In the genomic region with DNA sequence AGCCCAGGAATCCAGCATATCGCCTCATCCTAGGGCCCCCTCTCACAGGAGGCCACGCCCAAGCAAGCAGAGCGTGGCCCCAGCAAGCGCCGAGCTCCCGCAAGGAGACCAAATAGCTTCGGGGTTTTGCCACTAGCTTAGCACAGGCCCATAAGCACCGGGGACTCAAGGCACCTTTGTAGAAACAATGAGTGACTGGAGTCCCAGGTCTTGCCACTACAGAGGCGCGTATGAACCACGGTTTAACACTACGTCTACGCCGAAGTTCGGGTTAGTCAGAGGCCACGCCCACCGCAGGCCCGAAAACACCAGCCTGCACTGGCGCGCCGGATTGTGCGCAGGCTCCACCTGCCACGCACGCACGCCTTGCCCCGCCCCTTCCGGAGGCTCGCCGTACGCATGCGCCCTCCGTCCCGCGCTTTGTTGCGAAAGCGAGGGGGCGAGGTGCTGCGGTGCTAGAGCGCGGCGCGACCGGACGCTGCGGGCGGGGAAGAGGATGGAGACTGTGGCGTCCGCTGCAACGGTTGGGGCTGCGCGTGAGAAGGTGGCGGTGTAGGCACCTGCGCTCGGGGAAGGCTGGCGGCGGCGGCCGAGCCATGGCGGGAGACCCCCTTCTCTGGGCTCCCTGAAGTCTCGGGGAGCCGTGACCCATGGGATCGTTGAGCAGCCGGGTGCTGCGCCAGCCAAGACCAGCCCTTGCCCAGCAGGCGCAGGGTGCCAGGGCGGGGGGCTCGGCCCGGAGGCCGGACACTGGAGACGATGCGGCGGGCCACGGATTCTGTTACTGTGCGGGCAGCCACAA, we compare ENCODE assay signal across 8 cellular contexts. TPM values are rescaled to one million over a fixed set of nuclear protein-coding genes. Genes with fewer than 3 reads are reported as not detected.
A peak's percentile ranks its signal among the peaks of the same experiment; 100 is the strongest.
DNase-seq lines count a peak whose midpoint lies in the region; ATAC-seq, FAIRE-seq and TF ChIP-seq lines count a peak whose summit lies in the region.

A gene with protein sequence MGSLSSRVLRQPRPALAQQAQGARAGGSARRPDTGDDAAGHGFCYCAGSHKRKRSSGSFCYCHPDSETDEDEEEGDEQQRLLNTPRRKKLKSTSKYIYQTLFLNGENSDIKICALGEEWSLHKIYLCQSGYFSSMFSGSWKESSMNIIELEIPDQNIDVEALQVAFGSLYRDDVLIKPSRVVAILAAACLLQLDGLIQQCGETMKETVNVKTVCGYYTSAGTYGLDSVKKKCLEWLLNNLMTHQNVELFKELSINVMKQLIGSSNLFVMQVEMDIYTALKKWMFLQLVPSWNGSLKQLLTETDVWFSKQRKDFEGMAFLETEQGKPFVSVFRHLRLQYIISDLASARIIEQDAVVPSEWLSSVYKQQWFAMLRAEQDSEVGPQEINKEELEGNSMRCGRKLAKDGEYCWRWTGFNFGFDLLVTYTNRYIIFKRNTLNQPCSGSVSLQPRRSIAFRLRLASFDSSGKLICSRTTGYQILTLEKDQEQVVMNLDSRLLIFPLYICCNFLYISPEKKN (plus strand): TSS at position 418 of the 802 bp plus-strand sequence. CDS start 233 bp downstream, at position 651.

- intact Hi-C loops in tibial artery (cut with DNase I; ENCODE audit: low total_unique reads) = no loop called here

- peak within 1 kb of the TSS; percentile 68 for H2AFZ ChIP-seq in parathyroid adenoma

- ATAC-seq in HG02798 (IDR thresholded peaks at IDR 0.05; ENCODE audit: poor library complexity, unreplicated experiment) = peak; percentile 93

- peaks cover 7% of the 10 kb centered on the region for H3K79me2 ChIP-seq in parathyroid adenoma

- peak within 1 kb of the TSS; percentile 55 for H3K9ac ChIP-seq in parathyroid adenoma

- TF ChIP-seq POLR2A in GM12891 (IDR thresholded peaks at IDR 0.05; ENCODE audit: low read depth, low read length) = peak; percentile 94

- H3K27ac ChIP-seq in cardiac muscle cell = peak within 1 kb of the TSS; percentile 98
- H3K27ac ChIP-seq in parathyroid adenoma = peak within 1 kb of the TSS; percentile 88
- peak within 1 kb of the TSS; percentile 93 to 95 for H3K27ac ChIP-seq in tibial artery

- H3K9me3 ChIP-seq in cardiac muscle cell (ENCODE audit: low read depth) (no peaks in the 10 kb centered on the region), parathyroid adenoma (ENCODE audit: control insufficient read depth, low read length) (no peaks in the 10 kb centered on the region), tibial artery (no peaks in the 10 kb centered on the region)

- TF ChIP-seq CTCF in cardiac muscle cell (IDR thresholded peaks at IDR 0.05; ENCODE audit: low read depth, low read length) (no peak), parathyroid adenoma (IDR thresholded peaks at IDR 0.05) (peak; percentile 11), tibial artery (IDR thresholded peaks at IDR 0.05) (no peak)

- peak; percentile 99 for FAIRE-seq in GM12891 (lab: Jason Lieb, UNC)

- H3K4me1 ChIP-seq in cardiac muscle cell (ENCODE audit: low read depth) = peaks cover 15% of the 10 kb centered on the region
- H3K4me1 ChIP-seq in parathyroid adenoma = no peaks in the 10 kb centered on the region
- peaks cover 0 to 45% (median 20%) of the 10 kb centered on the region in 4 donors for H3K4me1 ChIP-seq in tibial artery

- H3K4me3 ChIP-seq in cardiac muscle cell (peak within 1 kb of the TSS; percentile 92), parathyroid adenoma (ENCODE audit: low read depth, low read length) (peak within 1 kb of the TSS; percentile 78), tibial artery (peak within 1 kb of the TSS; percentile 77 to 95)

- no peaks in the 10 kb centered on the region for H3K36me3 ChIP-seq in cardiac muscle cell
- H3K36me3 ChIP-seq in parathyroid adenoma (ENCODE audit: control insufficient read depth, insufficient read depth, low read length) = no peaks in the 10 kb centered on the region
- H3K36me3 ChIP-seq in tibial artery = peaks cover 0 to 8% (median 0%) of the 10 kb centered on the region in 3 donors

- H3K4me2 ChIP-seq in parathyroid adenoma (ENCODE audit: low read length) = peak within 1 kb of the TSS; percentile 93

- DNase-seq in GM12891 (ENCODE audit: insufficient read length, low spot score) (peak; percentile 77), NCI-H1417 treated with DMSO at 0.1 percent for 48 hours (lab: John Stamatoyannopoulos, UW) (peak; percentile 92), SW 1271 (lab: John Stamatoyannopoulos, UW) (peak; percentile 87 to 89), cardiac muscle cell (ENCODE audit: low read depth in 1 of 2, low spot score in 1 of 2) (peak; percentile 97 to 98), tibial artery (peak; percentile 96 to 98)
- DNase-seq in activated naive CD8-positive, alpha-beta T cell treated with anti-CD3 and anti-CD28 coated beads, Interleukin-2, amount 50 U/mL, for 16 hours (ENCODE audit: low read depth, low spot score) = peak; percentile 96

- H3K27me3 ChIP-seq in cardiac muscle cell = no peaks in the 10 kb centered on the region
- H3K27me3 ChIP-seq in parathyroid adenoma (ENCODE audit: control insufficient read depth, insufficient read depth, low read length) = no peaks in the 10 kb centered on the region
- H3K27me3 ChIP-seq in tibial artery = no peaks in the 10 kb centered on the region

TF ChIP-seq in GM12891, 5 proteins besides CTCF, POLR2A, EP300 and RAD21:
- TF ChIP-seq PAX5 (IDR thresholded peaks at IDR 0.05; ENCODE audit: insufficient read depth, low read length, severe bottlenecking) = peak; percentile 49
- peak; percentile 76; the same call in 1 of the 2 replicates for TF ChIP-seq TAF1 (IDR thresholded peaks at IDR 0.05; ENCODE audit: low read depth, low read length)
- TF ChIP-seq SPI1 (IDR thresholded peaks at IDR 0.05; ENCODE audit: low read depth, low read length) = no peak
- TF ChIP-seq POLR2AphosphoS5 (IDR thresholded peaks at IDR 0.05; ENCODE audit: low read depth, low read length) = peak; percentile 87
- no peak for TF ChIP-seq POU2F2 (IDR thresholded peaks at IDR 0.05; ENCODE audit: low read depth, low read length)

RNA-seq across cellular contexts. Expression of the gene that starts here (rescaled TPM):
- 4.5 TPM for polyA plus RNA-seq in GM12891 (2012; ENCODE audit: low read depth, missing spikeins)
- 20.6 and 46.5 TPM in 2 replicates for total RNA-seq in cardiac muscle cell
- 13.2 and 22.8 TPM in 2 replicates for polyA plus RNA-seq in cardiac muscle cell

Comparison
In these comparisons a context has a peak if more than half of its experiments do, and no peak if none do; other contexts are left out.
1. Peak in every context shown above with its lines: DNase-seq, ATAC-seq, H3K4me3 ChIP-seq and H3K27ac ChIP-seq.